ENCODE assay signal across 14 cellular contexts in genomic region chr11:27469333-27469680, GRCh38. TPM values are rescaled to one million over a fixed set of nuclear protein-coding genes. Genes with fewer than 3 reads are reported as not detected.
DNase-seq lines count a peak whose midpoint lies in the region; ATAC-seq, FAIRE-seq and TF ChIP-seq lines count a peak whose summit lies in the region.
"Had no signal": no experiment of that assay in that cellular context is flagged by ENCODE, and none has a peak within 500 bp of the region (broad histone marks: within the 10 kb centered on the region; RNA-seq: fewer than 3 reads in every experiment).

No MANE protein-coding gene starts in this region.

- peaks cover 55% of the 10 kb centered on the region for H3K4me1 ChIP-seq in GM23338 (ENCODE audit: insufficient read depth)
- H3K4me1 ChIP-seq in K562 (replicated peaks in 1 of 2; ENCODE audit: control insufficient read depth in 2 of 2, insufficient read depth in 2 of 2, low read length in 2 of 2): peaks cover 16 to 22% of the 10 kb centered on the region in 2 experiments; a peak in 4 of 5 replicates
- peaks cover 42% of the 10 kb centered on the region for H3K4me1 ChIP-seq in iPS-18a (ENCODE audit: control insufficient read depth, low read depth, low read length)
- H3K4me1 ChIP-seq in prostate gland (replicated peaks): peaks cover 8% of the 10 kb centered on the region

- no peak overlapping the region for H3K27ac Mint-ChIP-seq in GM23338
- H3K27ac Mint-ChIP-seq in activated CD4-positive, alpha-beta memory T cell treated with anti-CD3 and anti-CD28 coated beads for 36 hours: no peak overlapping the region
- H3K27ac Mint-ChIP-seq: IgD-negative memory B cell had no signal

- 0 out of 3 replicates have a peak, but pooled peaks cover 4% of the 10 kb centered on the region for H3K9me3 Mint-ChIP-seq in GM23338
- H3K9me3 Mint-ChIP-seq in activated CD4-positive, alpha-beta memory T cell treated with anti-CD3 and anti-CD28 coated beads for 36 hours: no peaks in the 10 kb centered on the region
- H3K9me3 Mint-ChIP-seq: IgD-negative memory B cell had no signal

- H4K20me1 ChIP-seq in GM23338 (replicated peaks; ENCODE audit: insufficient read depth) (peaks cover 41% of the 10 kb centered on the region), K562 (replicated peaks; ENCODE audit: control insufficient read depth, insufficient read depth, low read length) (0 out of 2 replicates have a peak, but pooled peaks cover 6% of the 10 kb centered on the region)
- H4K20me1 ChIP-seq: BLaER1 had no signal

- 31% methylated on average over 3 of the region's 3 CpGs for WGBS in K562 (ENCODE audit: insufficient coverage, low coverage, missing lambda C conversion rate)
- 30% methylated on average over 3 of the region's 3 CpGs for WGBS in prostate gland

- H3K4me3 ChIP-seq in GM23338: peak overlapping the region; percentile 97
- no peak overlapping the region for H3K4me3 ChIP-seq in K562
- peak overlapping the region; percentile 76 for H3K4me3 ChIP-seq in iPS-18a (ENCODE audit: low read length)
- peak overlapping the region; percentile 4 to 24 for H3K4me3 ChIP-seq in prostate gland
- H3K4me3 ChIP-seq in brain microvascular endothelial cell (ENCODE audit: low read depth, low read length): no peak overlapping the region
- no peak overlapping the region for H3K4me3 ChIP-seq in WERI-Rb-1 (ENCODE audit: low read depth, low read length)
- H3K4me3 ChIP-seq: BLaER1 had no signal

- BruUV-seq in K562 (replicated peaks; lab: Mats Ljungman, UMichigan): no TSS peak

- POLR2A ChIA-PET in K562 (lab: Yijun Ruan, JAX): no interaction called here
- POLR2A ChIA-PET in activated CD4-positive, alpha-beta memory T cell treated with anti-CD3 and anti-CD28 coated beads for 36 hours (lab: Charles Lee): no interaction called here

- CTCF ChIA-PET in K562 (lab: Yijun Ruan, JAX; ENCODE audit: low intra/inter-chr PET ratio): no interaction called here
- CTCF ChIA-PET in activated CD4-positive, alpha-beta memory T cell treated with anti-CD3 and anti-CD28 coated beads for 36 hours (lab: Charles Lee): interaction anchor here (0.6 kb wide), 1 partner anchor 16 kb away, joined by 6 read pairs; no protein-coding TSS in a partner anchor

- no peaks in the 10 kb centered on the region for H3K27me3 ChIP-seq in GM23338 (ENCODE audit: insufficient read depth)
- no peaks in the 10 kb centered on the region for H3K27me3 ChIP-seq in K562 (ENCODE audit: control insufficient read depth in 2 of 2, insufficient read depth in 2 of 2, low read length in 2 of 2)
- no peaks in the 10 kb centered on the region for H3K27me3 ChIP-seq in iPS-18a (ENCODE audit: control insufficient read depth, insufficient read depth, low read length)
- no peaks in the 10 kb centered on the region for H3K27me3 ChIP-seq in prostate gland (replicated peaks; ENCODE audit: insufficient read depth)
- H3K27me3 ChIP-seq in brain microvascular endothelial cell (replicated peaks): no peaks in the 10 kb centered on the region
- no peaks in the 10 kb centered on the region for H3K27me3 ChIP-seq in WERI-Rb-1 (ENCODE audit: insufficient read depth, low read depth, severe bottlenecking)

- in situ Hi-C loops in K562 (cut with MboI): no loop called here
- in situ Hi-C loops in brain microvascular endothelial cell (cut with HindIII; ENCODE audit: low pct_ligation_motif_present, low sequenced_read_pairs): no loop called here

- H3K79me2 ChIP-seq in GM23338 (replicated peaks; ENCODE audit: insufficient read depth): peaks cover 75% of the 10 kb centered on the region
- peaks cover 36% of the 10 kb centered on the region for H3K79me2 ChIP-seq in K562 (ENCODE audit: control insufficient read depth, insufficient read depth, low read length)

- TF ChIP-seq POLR2A in K562 (conservative IDR thresholded peaks at IDR 0.05) (no peak), prostate gland (IDR thresholded peaks at IDR 0.05) (no peak)

- peaks cover 56% of the 10 kb centered on the region for H3K4me1 Mint-ChIP-seq in GM23338
- H3K4me1 Mint-ChIP-seq in activated CD4-positive, alpha-beta memory T cell treated with anti-CD3 and anti-CD28 coated beads for 36 hours (ENCODE audit: low read depth): peaks cover 16% of the 10 kb centered on the region

- no peak overlapping the region for H2AFZ ChIP-seq in GM23338
- H2AFZ ChIP-seq in K562 (ENCODE audit: low read depth, low read length): no peak overlapping the region

- TF ChIP-seq CTCF in GM23338 (conservative IDR thresholded peaks at IDR 0.05; ENCODE audit: low read depth in 2 of 2): no peak
- no peak for TF ChIP-seq CTCF in K562 (IDR thresholded peaks at IDR 0.05 in 2 of 3, conservative IDR thresholded peaks at IDR 0.05 in 1 of 3; ENCODE audit: insufficient read depth in 2 of 3, low read depth in 1 of 3, low read length in 3 of 3)
- TF ChIP-seq CTCF in prostate gland (IDR thresholded peaks at IDR 0.05): no peak
- TF ChIP-seq CTCF in brain microvascular endothelial cell (IDR thresholded peaks at IDR 0.05; ENCODE audit: low read depth, low read length, missing control alignments): no peak
- no peak for TF ChIP-seq CTCF in WERI-Rb-1 (IDR thresholded peaks at IDR 0.05; ENCODE audit: low read depth, low read length)

- H3F3A ChIP-seq in GM23338 (replicated peaks; ENCODE audit: low read depth): 0 out of 2 replicates have a peak, but pooled peaks cover 4% of the 10 kb centered on the region

- H3K4me2 ChIP-seq in GM23338 (peak overlapping the region; percentile 98), K562 (ENCODE audit: insufficient read depth, low read length) (no peak overlapping the region)
- H3K4me2 ChIP-seq: BLaER1 had no signal

- no peak for FAIRE-seq in K562 (lab: Jason Lieb, UNC)
- FAIRE-seq: G401.6 had no signal

- H3K9ac ChIP-seq in K562 (ENCODE audit: insufficient read depth in 1 of 2, low read depth in 2 of 2, low read length in 2 of 2) (no peak overlapping the region), iPS-18a (ENCODE audit: low read length) (no peak overlapping the region)
- H3K9ac ChIP-seq: BLaER1 had no signal

- H3K27me3 Mint-ChIP-seq in GM23338 (ENCODE audit: insufficient read depth, low read depth, poor library complexity): peaks cover 5% of the 10 kb centered on the region
- H3K27me3 Mint-ChIP-seq in activated CD4-positive, alpha-beta memory T cell treated with anti-CD3 and anti-CD28 coated beads for 36 hours: peaks cover 29% of the 10 kb centered on the region

- H3K27ac ChIP-seq in GM23338 (ENCODE audit: low read depth) (no peak overlapping the region), K562 (ENCODE audit: extremely low read depth, low read depth, low read length) (no peak overlapping the region), iPS-18a (ENCODE audit: low read length) (no peak overlapping the region), prostate gland (peak overlapping the region; percentile 26 to 82), brain microvascular endothelial cell (no peak overlapping the region), WERI-Rb-1 (no peak overlapping the region)
- H3K27ac ChIP-seq: BLaER1 had no signal

- ATAC-seq in GM23338: no peak
- ATAC-seq in K562: no peak

- H3K36me3 ChIP-seq in GM23338 (ENCODE audit: insufficient read depth) (no peaks in the 10 kb centered on the region), K562 (ENCODE audit: control insufficient read depth, insufficient read depth, low read length) (no peaks in the 10 kb centered on the region), iPS-18a (ENCODE audit: control insufficient read depth, low read depth, low read length) (no peaks in the 10 kb centered on the region), prostate gland (no peaks in the 10 kb centered on the region), brain microvascular endothelial cell (replicated peaks) (no peaks in the 10 kb centered on the region), WERI-Rb-1 (no peaks in the 10 kb centered on the region)
- H3K36me3 ChIP-seq: BLaER1 had no signal

- peaks cover 3% of the 10 kb centered on the region for H3K36me3 Mint-ChIP-seq in GM23338 (ENCODE audit: low read depth)
- no peaks in the 10 kb centered on the region for H3K36me3 Mint-ChIP-seq in activated CD4-positive, alpha-beta memory T cell treated with anti-CD3 and anti-CD28 coated beads for 36 hours

- no peak for DNase-seq in GM23338 (ENCODE audit: low spot score)
- DNase-seq in K562 (ENCODE audit: extremely low read depth in 1 of 4, low spot score in 3 of 4): no peak
- DNase-seq in prostate gland (ENCODE audit: low spot score): no peak
- no peak for DNase-seq in activated CD4-positive, alpha-beta memory T cell treated with anti-CD3 and anti-CD28 coated beads for 36 hours
- no peak for DNase-seq in activated CD8-positive, alpha-beta memory T cell treated with anti-CD3 and anti-CD28 coated beads for 24 hours
- no peak for DNase-seq in brain microvascular endothelial cell
- DNase-seq in WERI-Rb-1: no peak
- DNase-seq: activated T-cell treated with anti-CD3 and anti-CD28 coated beads, Interleukin-2, amount 50 U/mL, for 48 hours; stimulated activated CD4-positive, alpha-beta T cell treated with anti-CD3 and anti-CD28 coated beads, Interleukin-1b, Interleukin-23, amount 100 ng/mL, for 48 hours; stimulated activated naive CD4-positive, alpha-beta T cell had no signal

- H3K9me3 ChIP-seq in K562 (replicated peaks; ENCODE audit: control insufficient read depth, insufficient read depth, low read depth, low read length) (no peaks in the 10 kb centered on the region), iPS-18a (ENCODE audit: control insufficient read depth, low read depth, low read length) (no peaks in the 10 kb centered on the region), prostate gland (no peaks in the 10 kb centered on the region), WERI-Rb-1 (ENCODE audit: severe bottlenecking) (no peaks in the 10 kb centered on the region)
- H3K9me3 ChIP-seq: BLaER1 had no signal

- peaks cover 3% of the 10 kb centered on the region for H3K9me1 ChIP-seq in K562 (ENCODE audit: control insufficient read depth, insufficient read depth, low read length)

- peak overlapping the region; percentile 84 for H3K4me3 Mint-ChIP-seq in GM23338
- H3K4me3 Mint-ChIP-seq in activated CD4-positive, alpha-beta memory T cell treated with anti-CD3 and anti-CD28 coated beads for 36 hours: no peak overlapping the region

- TF ChIP-seq EP300 in K562 (IDR thresholded peaks at IDR 0.05; ENCODE audit: low read length): no peak

- intact Hi-C loops in K562 (cut with micrococcal nuclease): no loop called here
- intact Hi-C loops in prostate gland (cut with DNase I): no loop called here
- intact Hi-C loops in activated CD4-positive, alpha-beta memory T cell treated with anti-CD3 and anti-CD28 coated beads for 36 hours (cut with micrococcal nuclease): no loop called here

- TF ChIP-seq RAD21 in K562 (CRISPR knock-in tag; conservative IDR thresholded peaks at IDR 0.05 in 1 of 2, IDR thresholded peaks at IDR 0.05 in 1 of 2): no peak

- no peaks in the 10 kb centered on the region for H3K9me2 ChIP-seq in GM23338 (ENCODE audit: insufficient read depth)

RNA-seq across cellular contexts. Expression of gene LGR4, which starts 3.3 kb away (rescaled TPM):
- 91.7 and 99.6 TPM in 2 replicates for total RNA-seq in GM23338 (2014; rRNA removed; shearing (Covaris generic))
- polyA plus RNA-seq in GM23338 (2016; fragmentation: Nextera tagmentation; extraction: Ambion mirVana) (21.2 and 22.6 TPM in 2 replicates), K562 (2011; rRNA removed) (10.1 and 10.8 TPM in 2 replicates), K562 (2014; fragmentation: Illumina TruSeq; extraction: Trizol) (3.7 and 5.9 TPM in 2 replicates), K562 (2014; fragmentation: Nextera tagmentation; extraction: Ambion mirVana) (1 to 10 TPM in 1 of 2 experiments, under 1 TPM in 1; 0.94 to 1.7 TPM), K562 (2014; rRNA removed) (2.5 and 3.7 TPM in 2 replicates)
- total RNA-seq in K562 (2011; cell fraction: chromatin; rRNA removed; ENCODE audit: low replicate concordance): 23.3 and 49.2 TPM in 2 replicates
- 11.5 and 15.8 TPM in 2 replicates for total RNA-seq in K562 (2011; cell fraction: nucleolus; rRNA removed)
- 23.7 and 31.5 TPM in 2 replicates for total RNA-seq in K562 (2011; cell fraction: nucleoplasm; rRNA removed)
- total RNA-seq in K562 (2014; rRNA removed) (3.1 and 3.8 TPM in 2 replicates), K562 (2014; rRNA removed; fragmentation: Illumina TruSeq; extraction: Trizol) (6.4 and 7.3 TPM in 2 replicates), K562 (2015; rRNA removed; fragmentation: Illumina TruSeq; extraction: Trizol) (6.4 and 9.5 TPM in 2 replicates), K562 (2021) (4.7 and 5.8 TPM in 2 replicates), prostate gland (10 to 100 TPM; 49.2 to 97.2 TPM)
- polyA plus RNA-seq in K562 (2011; cell fraction: cytosol; rRNA removed): 2.8 and 5.6 TPM in 2 replicates
- 12.8 and 22.2 TPM in 2 replicates for polyA plus RNA-seq in K562 (2011; cell fraction: nucleus; rRNA removed)
- 3.6 and 4.1 TPM in 2 replicates for polyA plus RNA-seq in K562 (2012)
- polyA minus RNA-seq in K562 (2011; rRNA and poly(A)+ RNA removed): 16.6 and 32.2 TPM in 2 replicates
- 7.6 and 8.6 TPM in 2 replicates for polyA minus RNA-seq in K562 (2011; cell fraction: cytosol; rRNA and poly(A)+ RNA removed)
- 18.0 and 44.5 TPM in 2 replicates for polyA minus RNA-seq in K562 (2011; cell fraction: nucleus; rRNA and poly(A)+ RNA removed)
- total RNA-seq in activated CD4-positive, alpha-beta memory T cell treated with anti-CD3 and anti-CD28 coated beads for 36 hours: under 1 TPM; 0.22 to 0.67 TPM

RNA-seq across cellular contexts. Expression of gene LIN7C, which starts 37.3 kb away (rescaled TPM):
- total RNA-seq in GM23338 (2014; rRNA removed; shearing (Covaris generic)): 61.0 and 65.6 TPM in 2 replicates
- polyA plus RNA-seq in GM23338 (2016; fragmentation: Nextera tagmentation; extraction: Ambion mirVana) (18.3 and 22.5 TPM in 2 replicates), K562 (2011; rRNA removed) (15.7 and 21.5 TPM in 2 replicates), K562 (2014; fragmentation: Illumina TruSeq; extraction: Trizol) (8.8 and 10.8 TPM in 2 replicates), K562 (2014; fragmentation: Nextera tagmentation; extraction: Ambion mirVana) (10 to 100 TPM; 20.0 to 48.1 TPM), K562 (2014; rRNA removed) (19.2 and 22.6 TPM in 2 replicates)
- total RNA-seq in K562 (2011; cell fraction: chromatin; rRNA removed; ENCODE audit: low replicate concordance): 3.3 and 11.8 TPM in 2 replicates
- total RNA-seq in K562 (2011; cell fraction: nucleolus; rRNA removed): 2.7 and 3.2 TPM in 2 replicates
- 9.5 and 22.1 TPM in 2 replicates for total RNA-seq in K562 (2011; cell fraction: nucleoplasm; rRNA removed)
- total RNA-seq in K562 (2014; rRNA removed) (21.5 and 23.5 TPM in 2 replicates), K562 (2014; rRNA removed; fragmentation: Illumina TruSeq; extraction: Trizol) (52.7 and 55.9 TPM in 2 replicates), K562 (2015; rRNA removed; fragmentation: Illumina TruSeq; extraction: Trizol) (37.4 and 41.4 TPM in 2 replicates), K562 (2021) (32.7 and 34.1 TPM in 2 replicates), prostate gland (10 to 100 TPM; 30.0 to 48.7 TPM)
- 7.6 and 15.1 TPM in 2 replicates for polyA plus RNA-seq in K562 (2011; cell fraction: cytosol; rRNA removed)
- polyA plus RNA-seq in K562 (2011; cell fraction: nucleus; rRNA removed): 4.2 and 4.3 TPM in 2 replicates
- polyA plus RNA-seq in K562 (2012): 5.3 and 6.8 TPM in 2 replicates
- polyA minus RNA-seq in K562 (2011; rRNA and poly(A)+ RNA removed): 29.7 and 31.2 TPM in 2 replicates
- 11.4 and 18.3 TPM in 2 replicates for polyA minus RNA-seq in K562 (2011; cell fraction: cytosol; rRNA and poly(A)+ RNA removed)
- polyA minus RNA-seq in K562 (2011; cell fraction: nucleus; rRNA and poly(A)+ RNA removed): 6.9 and 9.6 TPM in 2 replicates
- 10 to 100 TPM; 27.6 to 28.7 TPM for total RNA-seq in activated CD4-positive, alpha-beta memory T cell treated with anti-CD3 and anti-CD28 coated beads for 36 hours

Comparison
In these comparisons a context has a peak if more than half of its experiments do, and no peak if none do; other contexts are left out.
1. H3K27ac ChIP-seq: peak in prostate gland (2 of 2); none in GM23338 (single experiment), K562 (single experiment), iPS-18a (single experiment), brain microvascular endothelial cell (single experiment) and WERI-Rb-1 (single experiment).
2. H3K4me3 ChIP-seq: peak in GM23338 (single experiment), iPS-18a (single experiment) and prostate gland (2 of 2); none in K562 (single experiment), brain microvascular endothelial cell (single experiment) and WERI-Rb-1 (single experiment).